1 cellular context compared by ENCODE assay signal in genomic region chr13:51782026-51782710, GRCh38.
TF ChIP-seq lines count a peak whose summit lies in the region.

No MANE protein-coding gene starts in this region.

TF ChIP-seq in liver, 16 proteins besides CTCF, POLR2A, EP300 and RAD21 (continued from another document):
- TF ChIP-seq ZBTB33 (IDR thresholded peaks at IDR 0.05), result no peak
- TF ChIP-seq, protein P1, sequence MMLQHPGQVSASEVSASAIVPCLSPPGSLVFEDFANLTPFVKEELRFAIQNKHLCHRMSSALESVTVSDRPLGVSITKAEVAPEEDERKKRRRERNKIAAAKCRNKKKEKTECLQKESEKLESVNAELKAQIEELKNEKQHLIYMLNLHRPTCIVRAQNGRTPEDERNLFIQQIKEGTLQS (IDR thresholded peaks at IDR 0.05), result no peak
TF ChIP-seq in liver: peak in this region for 7.
